8 cellular contexts compared by ENCODE assay signal in the genomic region with DNA sequence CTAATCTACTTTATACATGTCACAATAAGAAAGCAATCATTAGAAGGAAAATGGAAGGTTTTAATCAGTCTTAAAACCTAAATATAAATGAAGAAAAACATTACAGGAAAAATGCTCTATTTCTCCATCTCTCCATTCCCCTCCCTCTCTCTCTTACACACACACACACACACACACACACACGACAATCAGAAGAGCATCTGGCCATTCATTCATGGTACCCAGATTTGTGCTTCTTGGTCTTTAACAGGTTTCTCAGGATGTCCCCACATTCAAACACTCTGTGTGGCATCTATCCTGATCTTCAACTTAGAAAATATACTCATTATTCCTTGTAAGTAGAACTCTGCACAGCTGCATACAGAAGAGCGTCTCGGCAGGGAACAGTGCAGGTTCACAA. TPM values are rescaled to one million over a fixed set of nuclear protein-coding genes. Genes with fewer than 3 reads are reported as not detected.
DNase-seq lines count a peak whose midpoint lies in the region; ATAC-seq and TF ChIP-seq lines count a peak whose summit lies in the region.

No MANE protein-coding gene starts in this region.

- TF ChIP-seq CTCF in coronary artery (IDR thresholded peaks at IDR 0.05), result no peak

- no peak for ATAC-seq in CD4-positive, CD25-positive, alpha-beta regulatory T cell (ENCODE audit: low read depth in 2 of 2)
- no peak for ATAC-seq in naive thymus-derived CD8-positive, alpha-beta T cell
- no peak for ATAC-seq in HG02938 (IDR thresholded peaks at IDR 0.05; ENCODE audit: unreplicated experiment)
- ATAC-seq in GM21717 (IDR thresholded peaks at IDR 0.05; ENCODE audit: unreplicated experiment), result no peak

- H3K36me3 Mint-ChIP-seq in CD4-positive, CD25-positive, alpha-beta regulatory T cell, result peaks cover 9% of the 10 kb centered on the region
- H3K36me3 Mint-ChIP-seq in naive thymus-derived CD8-positive, alpha-beta T cell, result peaks cover 0 to 19% (median 0%) of the 10 kb centered on the region in 3 donors

- H3K4me1 Mint-ChIP-seq in CD4-positive, CD25-positive, alpha-beta regulatory T cell, result peaks cover 44 to 81% (median 62%) of the 10 kb centered on the region in 4 donors
- H3K4me1 Mint-ChIP-seq in naive thymus-derived CD8-positive, alpha-beta T cell, result peaks cover 27 to 82% (median 62%) of the 10 kb centered on the region in 4 donors

- no peaks in the 10 kb centered on the region for H3K27me3 ChIP-seq in CD4-positive, CD25-positive, alpha-beta regulatory T cell (ENCODE audit: control insufficient read depth, insufficient read depth, low read length)

- H3K27ac ChIP-seq in CD4-positive, CD25-positive, alpha-beta regulatory T cell (ENCODE audit: insufficient read depth, low read length, poor library complexity, severe bottlenecking), result peak overlapping the region; percentile 93
- H3K27ac ChIP-seq in coronary artery, result no peak overlapping the region

- peak in 1 of 3 donors; percentile 26 for DNase-seq in CD4-positive, CD25-positive, alpha-beta regulatory T cell
- peak; percentile 4 to 25 for DNase-seq in Kasumi-1 (lab: John Stamatoyannopoulos, UW)
- DNase-seq in coronary artery (ENCODE audit: low spot score), result no peak
- DNase-seq in naive thymus-derived CD8-positive, alpha-beta T cell, result no peak
- no peak for DNase-seq in mesenteric fat pad (ENCODE audit: low spot score)
- DNase-seq in NCI-H1417 treated with DMSO at 0.1 percent for 48 hours (lab: John Stamatoyannopoulos, UW), result no peak

- peaks cover 6% of the 10 kb centered on the region for H3K36me3 ChIP-seq in CD4-positive, CD25-positive, alpha-beta regulatory T cell (ENCODE audit: control insufficient read depth, insufficient read depth, low read length)

- H3K9me3 Mint-ChIP-seq in CD4-positive, CD25-positive, alpha-beta regulatory T cell, result no peaks in the 10 kb centered on the region
- H3K9me3 Mint-ChIP-seq in naive thymus-derived CD8-positive, alpha-beta T cell, result no peaks in the 10 kb centered on the region

- peak overlapping the region; percentile 99 for H3K4me3 ChIP-seq in CD4-positive, CD25-positive, alpha-beta regulatory T cell (ENCODE audit: low read depth, low read length)
- H3K4me3 ChIP-seq in coronary artery, result peak overlapping the region; percentile 70

- H3K27me3 Mint-ChIP-seq in CD4-positive, CD25-positive, alpha-beta regulatory T cell, result no peaks in the 10 kb centered on the region
- no peaks in the 10 kb centered on the region for H3K27me3 Mint-ChIP-seq in naive thymus-derived CD8-positive, alpha-beta T cell

- no peaks in the 10 kb centered on the region for H3K9me3 ChIP-seq in CD4-positive, CD25-positive, alpha-beta regulatory T cell (ENCODE audit: control insufficient read depth in 2 of 2, low read length in 2 of 2)

- H3K4me1 ChIP-seq in CD4-positive, CD25-positive, alpha-beta regulatory T cell (ENCODE audit: control insufficient read depth, insufficient read depth, low read length, poor library complexity, severe bottlenecking), result peaks cover 51% of the 10 kb centered on the region

- peak overlapping the region; percentile 97 to 99 (median 98) for H3K4me3 Mint-ChIP-seq in CD4-positive, CD25-positive, alpha-beta regulatory T cell
- peak overlapping the region; percentile 94 to 99 (median 97) for H3K4me3 Mint-ChIP-seq in naive thymus-derived CD8-positive, alpha-beta T cell

- peak overlapping the region; percentile 72 to 100 (median 99) for H3K27ac Mint-ChIP-seq in CD4-positive, CD25-positive, alpha-beta regulatory T cell
- H3K27ac Mint-ChIP-seq in naive thymus-derived CD8-positive, alpha-beta T cell, result peak overlapping the region; percentile 98 to 100 (median 99)

- POLR2A ChIA-PET in naive thymus-derived CD8-positive, alpha-beta T cell (lab: Charles Lee), result interaction anchor here (0.6 to 4.9 kb wide), 5 partner anchors 17 to 877 kb away, joined by 3 to 49 read pairs (median 14); a partner anchor contains a TSS

RNA-seq across cellular contexts. Expression of a gene that starts 0.8 kb away (rescaled TPM):
- 15.7 TPM for total RNA-seq in CD4-positive, CD25-positive, alpha-beta regulatory T cell
- 10 to 100 TPM in 1 of 4 donors, 1 to 10 TPM in 3; 6.9 to 11.3 (median 8.1) TPM for polyA plus RNA-seq in CD4-positive, CD25-positive, alpha-beta regulatory T cell
- total RNA-seq in naive thymus-derived CD8-positive, alpha-beta T cell, result 10 to 100 TPM; 12.7 to 12.9 TPM
- 1 to 10 TPM; 4.6 to 7.4 (median 5.0) TPM for polyA plus RNA-seq in naive thymus-derived CD8-positive, alpha-beta T cell
- total RNA-seq in mesenteric fat pad, result 11.2 TPM

RNA-seq across cellular contexts. Expression of a gene that starts 16.6 kb away (rescaled TPM):
- 332 TPM for total RNA-seq in CD4-positive, CD25-positive, alpha-beta regulatory T cell
- polyA plus RNA-seq in CD4-positive, CD25-positive, alpha-beta regulatory T cell, result 100 to 1,000 TPM in 2 of 4 donors, 10 to 100 TPM in 2; 83.7 to 120 (median 103) TPM
- 100 to 1,000 TPM; 411 to 412 TPM for total RNA-seq in naive thymus-derived CD8-positive, alpha-beta T cell
- polyA plus RNA-seq in naive thymus-derived CD8-positive, alpha-beta T cell, result 10 to 100 TPM; 75.7 to 94.6 (median 89.1) TPM
- 150 TPM for total RNA-seq in mesenteric fat pad

Comparison
In these comparisons a context has a peak if more than half of its experiments do, and no peak if none do; other contexts are left out.
1. DNase-seq: peak in Kasumi-1 (2 of 2); none in coronary artery (single experiment), naive thymus-derived CD8-positive, alpha-beta T cell (0 of 10), mesenteric fat pad (single experiment) and NCI-H1417 treated with DMSO at 0.1 percent for 48 hours (single experiment).